12 cellular contexts compared by ENCODE assay signal in genomic region chr2:174779361-174779928, GRCh38. TPM values are rescaled to one million over a fixed set of nuclear protein-coding genes. Genes with fewer than 3 reads are reported as not detected.
A peak's percentile ranks its signal among the peaks of the same experiment; 100 is the strongest.
DNase-seq lines count a peak whose midpoint lies in the region; ATAC-seq and TF ChIP-seq lines count a peak whose summit lies in the region.
"Had no signal": no experiment of that assay in that cellular context is flagged by ENCODE, and none has a peak within 500 bp of the region (broad histone marks: within the 10 kb centered on the region; RNA-seq: fewer than 3 reads in every experiment).

No MANE protein-coding gene starts in this region.

- no peak for ATAC-seq in GM18502 (IDR thresholded peaks at IDR 0.05; ENCODE audit: poor library complexity, unreplicated experiment)
- ATAC-seq in GM18498 (IDR thresholded peaks at IDR 0.05; ENCODE audit: unreplicated experiment) = no peak
- ATAC-seq: Panc1 had no signal

- H3K27me3 ChIP-seq in osteoblast (ENCODE audit: insufficient read depth, low read length) = no peaks in the 10 kb centered on the region

- no peak for TF ChIP-seq CTCF in astrocyte of the spinal cord (IDR thresholded peaks at IDR 0.05; ENCODE audit: low read depth, low read length)
- TF ChIP-seq CTCF in osteoblast (IDR thresholded peaks at IDR 0.05; ENCODE audit: extremely low read depth, low read depth, low read length) = no peak

- H3K36me3 ChIP-seq in osteoblast (ENCODE audit: insufficient read depth, low read length) = no peaks in the 10 kb centered on the region

- H3K4me2 ChIP-seq in osteoblast (ENCODE audit: insufficient read depth, low read length) = peak overlapping the region; percentile 54

- no peak overlapping the region for H3K4me3 ChIP-seq in astrocyte of the spinal cord (ENCODE audit: low read depth, low read length)
- H3K4me3 ChIP-seq in osteoblast (ENCODE audit: insufficient read depth, low read length) = no peak overlapping the region

- in situ Hi-C loops in astrocyte of the spinal cord (cut with HindIII; ENCODE audit: low sequenced_read_pairs) = loop anchor here (10.0 kb wide), 1 partner anchor 205 kb away; no protein-coding TSS in a partner anchor

- no peaks in the 10 kb centered on the region for H3K9me3 ChIP-seq in osteoblast (ENCODE audit: low read depth, low read length)

- H3K79me2 ChIP-seq in osteoblast (ENCODE audit: insufficient read depth, low read length) = no peaks in the 10 kb centered on the region

- H2AFZ ChIP-seq in osteoblast (ENCODE audit: low read length) = peak overlapping the region; percentile 81

- peak overlapping the region; percentile 95 for H3K27ac ChIP-seq in osteoblast (ENCODE audit: low read depth, low read length)

- peak; percentile 69 for DNase-seq in NCI-H82 (lab: John Stamatoyannopoulos, UW)
- no peak for DNase-seq in NCI-H82 treated with DMSO at 0.1 percent for 48 hours (lab: John Stamatoyannopoulos, UW; ENCODE audit: unreplicated experiment)
- DNase-seq in NCI-H1436 treated with DMSO at 0.1 percent for 48 hours (lab: John Stamatoyannopoulos, UW) = peak; percentile 58
- peak; percentile 64 for DNase-seq in astrocyte of the spinal cord (ENCODE audit: low read depth, low spot score)
- DNase-seq in osteoblast (ENCODE audit: insufficient read length, low spot score, missing footprints) = peak; percentile 66
- DNase-seq in 8988T = no peak
- DNase-seq: activated CD4-positive, alpha-beta T cell treated with anti-CD3 and anti-CD28 coated beads, Interleukin-2, amount 50 U/mL, for 1 hour; stimulated activated CD4-positive, alpha-beta T cell treated with anti-CD3 and anti-CD28 coated beads, Interleukin-15, amount 100 ng/mL, for 24 hours had no signal

- peaks cover 39% of the 10 kb centered on the region for H3K4me1 ChIP-seq in osteoblast (ENCODE audit: insufficient read depth, low read length)

- no peaks in the 10 kb centered on the region for H4K20me1 ChIP-seq in osteoblast (ENCODE audit: insufficient read depth, low read length)

RNA-seq across cellular contexts. Expression of gene CHRNA1, which starts 15.2 kb away (rescaled TPM):
- not detected in 2 replicates for total RNA-seq in osteoblast
- total RNA-seq: liver had no signal

Comparison
In these comparisons a context has a peak if more than half of its experiments do, and no peak if none do; other contexts are left out.
1. DNase-seq: peak in NCI-H82 (single experiment), NCI-H1436 treated with DMSO at 0.1 percent for 48 hours (single experiment), astrocyte of the spinal cord (single experiment) and osteoblast (single experiment); none in NCI-H82 treated with DMSO at 0.1 percent for 48 hours (single experiment) and 8988T (single experiment).